Comparison of ENCODE assay signal across 20 cellular contexts in the genomic region with DNA sequence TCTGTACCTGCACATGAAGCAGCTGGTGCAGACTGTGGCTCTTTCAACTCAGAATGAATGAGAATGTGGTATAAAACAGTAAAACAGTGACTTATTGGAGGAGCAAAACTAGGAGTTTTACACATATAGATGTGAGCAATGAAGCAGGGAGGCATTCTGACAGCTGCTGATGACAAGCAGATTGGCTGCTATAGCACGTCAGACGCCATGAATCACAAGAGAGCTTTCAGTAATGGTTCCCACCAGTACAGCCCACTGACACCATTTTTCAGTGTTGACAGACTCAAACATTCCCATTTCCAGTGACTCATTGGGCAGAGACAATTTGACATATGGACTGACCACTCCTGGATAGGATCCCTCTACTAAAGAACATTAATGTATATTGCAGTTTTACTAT. TPM values are rescaled to one million over a fixed set of nuclear protein-coding genes. Genes with fewer than 3 reads are reported as not detected.
"Had no signal": no experiment of that assay in that cellular context is flagged by ENCODE, and none has a peak within 500 bp of the region (broad histone marks: within the 10 kb centered on the region; RNA-seq: fewer than 3 reads in every experiment).

No MANE protein-coding gene starts in this region.

- H3K4me3 ChIP-seq: esophagus muscularis mucosa, hepatocyte, right atrium auricular region, sigmoid colon, stomach had no signal

- DNase-seq: effector memory CD4-positive, alpha-beta T cell; foreskin melanocyte; head of caudate nucleus; left colon; naive thymus-derived CD8-positive, alpha-beta T cell; posterior cingulate gyrus; sigmoid colon; small intestine; stimulated activated CD4-positive, alpha-beta T cell treated with anti-CD3 and anti-CD28 coated beads, Interleukin-12 subunit alpha, Interleukin-12 subunit beta, amount 100 ng/mL, for 4 hours; stimulated activated naive CD4-positive, alpha-beta T cell; stomach; trophoblast cell had no signal

- ATAC-seq: left colon; naive thymus-derived CD8-positive, alpha-beta T cell had no signal

RNA-seq across cellular contexts. Expression of a gene that starts 24.6 kb away (rescaled TPM):
- total RNA-seq: hepatocyte; left colon; liver; lung microvascular endothelial cell; mesenteric fat pad; naive thymus-derived CD8-positive, alpha-beta T cell; neural crest cell; osteocyte; right atrium auricular region; sigmoid colon had no signal
